In genomic region chr11:32920570-32920969, GRCh38 we compare ENCODE assay signal across 15 cellular contexts. TPM values are rescaled to one million over a fixed set of nuclear protein-coding genes. Genes with fewer than 3 reads are reported as not detected.
DNase-seq lines count a peak whose midpoint lies in the region; ATAC-seq and TF ChIP-seq lines count a peak whose summit lies in the region.
"Had no signal": no experiment of that assay in that cellular context is flagged by ENCODE, and none has a peak within 500 bp of the region (broad histone marks: within the 10 kb centered on the region; RNA-seq: fewer than 3 reads in every experiment).

No MANE protein-coding gene starts in this region.

- no peaks in the 10 kb centered on the region for H3K27me3 Mint-ChIP-seq in activated CD4-positive, alpha-beta T cell treated with anti-CD3 and anti-CD28 coated beads for 36 hours
- H3K27me3 Mint-ChIP-seq: CD4-positive, alpha-beta memory T cell had no signal

- no peak overlapping the region for H3K27ac Mint-ChIP-seq in activated CD4-positive, alpha-beta T cell treated with anti-CD3 and anti-CD28 coated beads for 36 hours

- intact Hi-C loops in activated CD4-positive, alpha-beta T cell treated with anti-CD3 and anti-CD28 coated beads for 36 hours (cut with DNase I, micrococcal nuclease), result no loop called here

- in situ Hi-C loops in GM13976 (cut with MboI; ENCODE audit: low sequenced_read_pairs, unreplicated experiment), result no loop called here

- no peak overlapping the region for H3K4me3 Mint-ChIP-seq in activated CD4-positive, alpha-beta T cell treated with anti-CD3 and anti-CD28 coated beads for 36 hours
- H3K4me3 Mint-ChIP-seq: CD4-positive, alpha-beta memory T cell; H9 had no signal

- no peaks in the 10 kb centered on the region for H3K9me3 Mint-ChIP-seq in activated CD4-positive, alpha-beta T cell treated with anti-CD3 and anti-CD28 coated beads for 36 hours (ENCODE audit: low read depth)
- H3K9me3 Mint-ChIP-seq: CD4-positive, alpha-beta memory T cell; H9 had no signal

- TF ChIP-seq POLR2A in GM18505 (IDR thresholded peaks at IDR 0.05; ENCODE audit: borderline replicate concordance, extremely low read depth, insufficient read depth, insufficient read length), result no peak

- peak; percentile 52 for ATAC-seq in GM18508 (IDR thresholded peaks at IDR 0.05; ENCODE audit: insufficient read depth, unreplicated experiment)
- ATAC-seq in GM19035 (IDR thresholded peaks at IDR 0.05; ENCODE audit: unreplicated experiment), result peak; percentile 64
- peak; percentile 64 for ATAC-seq in HG02885 (IDR thresholded peaks at IDR 0.05; ENCODE audit: poor library complexity, unreplicated experiment)
- ATAC-seq in GM18505 (IDR thresholded peaks at IDR 0.05; ENCODE audit: unreplicated experiment), result no peak
- ATAC-seq in activated CD4-positive, alpha-beta T cell treated with anti-CD3 and anti-CD28 coated beads for 36 hours, result no peak

- peaks cover 3% of the 10 kb centered on the region for H3K36me3 Mint-ChIP-seq in activated CD4-positive, alpha-beta T cell treated with anti-CD3 and anti-CD28 coated beads for 36 hours (ENCODE audit: low read depth)
- H3K36me3 Mint-ChIP-seq: CD4-positive, alpha-beta memory T cell had no signal

- POLR2A ChIA-PET in activated CD4-positive, alpha-beta T cell treated with anti-CD3 and anti-CD28 coated beads for 36 hours (lab: Charles Lee), result no interaction called here

- peaks cover 21% of the 10 kb centered on the region for H3K4me1 Mint-ChIP-seq in activated CD4-positive, alpha-beta T cell treated with anti-CD3 and anti-CD28 coated beads for 36 hours

- CTCF ChIA-PET in activated CD4-positive, alpha-beta T cell treated with anti-CD3 and anti-CD28 coated beads for 36 hours (lab: Charles Lee), result interaction anchor here (1.1 kb wide), 1 partner anchor 34 kb away, joined by 3 read pairs; no protein-coding TSS in a partner anchor

- peak; percentile 90 for DNase-seq in NCI-H526 treated with DMSO at 0.1 percent for 48 hours (lab: John Stamatoyannopoulos, UW)
- DNase-seq in activated CD4-positive, alpha-beta T cell treated with anti-CD3 and anti-CD28 coated beads for 36 hours, result no peak
- no peak for DNase-seq in SW480 (ENCODE audit: low spot score)
- no peak for DNase-seq in GM13976 (ENCODE audit: low spot score)
- DNase-seq: AML-193; CD4-positive, alpha-beta memory T cell; DMS79 treated with DMSO at 0.1 percent for 48 hours; GF-D8; H9; Kasumi-1; KG1 had no signal

- TF ChIP-seq CTCF in GM13976 (IDR thresholded peaks at IDR 0.05; ENCODE audit: borderline replicate concordance, control extremely low read depth, extremely low read depth, insufficient read depth, missing control alignments), result no peak

RNA-seq across cellular contexts. Expression of gene QSER1, which starts 28.0 kb away (rescaled TPM):
- total RNA-seq in activated CD4-positive, alpha-beta T cell treated with anti-CD3 and anti-CD28 coated beads for 36 hours, result 10 to 100 TPM; 11.8 to 16.6 TPM

Comparison
In these comparisons a context has a peak if more than half of its experiments do, and no peak if none do; other contexts are left out.
1. ATAC-seq: peak in GM18508 (single experiment), GM19035 (single experiment) and HG02885 (single experiment); none in GM18505 (single experiment) and activated CD4-positive, alpha-beta T cell treated with anti-CD3 and anti-CD28 coated beads for 36 hours (single experiment).